8 cellular contexts compared by ENCODE assay signal in the genomic region with DNA sequence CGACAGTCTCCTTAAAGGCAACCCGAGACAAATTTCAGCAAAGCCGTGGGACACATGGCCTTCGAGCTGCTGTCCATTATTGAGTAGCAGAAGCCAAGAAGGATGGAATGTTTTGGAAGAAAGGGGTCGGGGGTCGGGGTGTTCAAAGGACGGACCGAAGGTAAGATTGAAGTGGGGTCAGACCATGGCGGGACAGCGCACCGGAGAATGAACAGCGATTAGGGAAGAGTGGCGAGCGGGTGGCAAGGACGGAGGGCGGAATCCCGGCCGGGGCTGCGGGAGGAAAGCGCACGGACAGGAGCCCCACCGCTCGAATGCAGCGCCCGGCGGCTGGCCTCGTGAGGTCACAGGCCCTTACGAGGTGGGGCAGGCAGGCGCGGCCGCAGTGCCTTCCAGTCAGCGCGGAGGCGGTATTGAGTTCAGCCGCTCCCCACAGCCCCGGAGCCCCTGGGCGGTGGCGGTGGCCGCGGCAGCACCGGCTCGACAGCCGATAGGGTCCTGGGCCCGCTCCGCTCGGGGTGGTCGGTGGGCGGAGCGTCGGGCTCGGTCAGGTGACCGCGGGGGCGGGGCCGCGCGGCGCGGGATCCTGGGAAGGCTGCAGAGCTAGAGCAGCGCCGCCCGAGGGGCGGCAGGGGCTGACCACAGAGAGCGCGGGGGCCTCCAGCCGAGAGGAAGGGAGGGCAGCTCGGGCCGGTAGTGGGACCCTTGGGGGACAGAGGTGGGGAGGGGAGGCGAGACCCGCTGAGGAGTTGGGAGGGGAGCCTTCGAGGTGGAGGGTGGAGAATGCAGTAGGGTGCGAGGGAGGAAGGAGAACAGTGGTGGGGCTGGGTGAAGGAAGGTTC. TPM values are rescaled to one million over a fixed set of nuclear protein-coding genes. Genes with fewer than 3 reads are reported as not detected.
A peak's percentile ranks its signal among the peaks of the same experiment; 100 is the strongest.
DNase-seq lines count a peak whose midpoint lies in the region; TF ChIP-seq lines count a peak whose summit lies in the region.

A gene with protein sequence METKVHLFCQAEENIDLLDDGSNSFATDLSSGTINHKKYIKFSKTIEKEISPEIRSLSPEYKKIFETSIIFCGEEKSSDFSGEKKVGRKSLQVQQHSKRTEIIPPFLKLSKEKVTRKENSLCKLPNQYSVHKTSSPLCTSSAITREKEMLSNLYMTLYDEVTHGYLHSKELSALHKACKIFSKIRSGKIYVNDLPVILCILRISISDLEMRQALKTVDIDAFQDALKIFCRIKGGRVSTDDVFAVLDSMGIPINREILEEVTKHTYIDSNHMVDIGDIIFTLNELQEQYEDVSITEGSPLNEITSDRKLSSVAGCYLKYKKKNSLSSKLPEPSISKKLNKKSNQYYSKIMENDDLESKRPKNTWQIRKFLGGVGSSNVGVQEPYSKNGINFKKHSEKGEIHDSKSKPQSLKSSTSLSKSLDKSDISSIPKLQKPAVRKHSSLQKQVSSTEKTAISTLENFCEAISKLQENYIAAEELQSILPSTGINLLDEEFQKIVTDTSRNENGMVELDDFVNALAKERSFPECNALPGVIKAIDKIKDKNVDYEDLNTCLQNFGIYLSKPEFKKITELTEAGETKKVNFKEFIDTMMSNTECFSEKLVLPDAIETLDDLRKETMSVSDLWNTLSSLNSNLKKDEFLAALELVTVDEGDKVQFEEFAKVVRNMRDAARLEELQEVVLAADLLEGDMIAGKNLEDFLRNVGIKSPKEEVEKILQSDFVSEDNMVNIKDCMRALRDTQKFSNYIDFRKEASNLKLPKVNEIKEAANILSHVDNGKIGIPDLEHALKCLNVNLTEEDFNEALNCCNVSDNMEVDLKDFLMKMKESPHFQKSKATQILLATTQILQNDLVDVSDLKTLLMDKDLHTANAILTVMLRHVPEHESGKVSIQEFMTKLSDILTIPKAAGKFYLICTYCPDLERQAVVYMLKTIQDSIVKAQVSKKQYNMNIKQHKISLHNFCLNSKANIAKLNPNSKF (plus strand): TSS at position 574 of the 842 bp plus-strand sequence. CDS start 4,399 bp downstream, outside the sequence.

- no peak within 1 kb of the TSS for H3T11ph ChIP-seq in H9 (ENCODE audit: low read length)

- peak within 1 kb of the TSS; percentile 60 to 92 (median 84); a peak in 5 of 7 replicates for H3K27ac Mint-ChIP-seq in H9
- H3K27ac Mint-ChIP-seq in activated naive CD4-positive, alpha-beta T cell treated with anti-CD3 and anti-CD28 coated beads, Interleukin-2, amount 10 ng/mL, durations not matched to agents 7 days and 5 days, result peak within 1 kb of the TSS; percentile 93

- no CpG with 5 or more reads among the region's 72 CpGs for WGBS in H9 (ENCODE audit: extremely low coverage, insufficient read length, low lambda C conversion rate)

- H3K4me3 ChIP-seq in MG63, result peak within 1 kb of the TSS; percentile 67

- no peaks in the 10 kb centered on the region for H3K27me3 ChIP-seq in H9 (ENCODE audit: insufficient read depth, low read length)
- H3K27me3 ChIP-seq in MG63, result no peaks in the 10 kb centered on the region

- H2BK5ac ChIP-seq in H9 (ENCODE audit: insufficient read length, low read length), result no peak within 1 kb of the TSS

- H3K79me2 ChIP-seq in H9 (ENCODE audit: insufficient read depth, low read length), result no peaks in the 10 kb centered on the region

- H4K5ac ChIP-seq in H9 (ENCODE audit: insufficient read length, low read depth, low read length), result peak within 1 kb of the TSS; percentile 43

- CTCF ChIA-PET in activated naive CD4-positive, alpha-beta T cell treated with anti-CD3 and anti-CD28 coated beads, Interleukin-2, amount 10 ng/mL, durations not matched to agents 7 days and 5 days (lab: Charles Lee), result interaction anchor here (0.7 kb wide), 1 partner anchor 9 kb away, joined by 3 read pairs; no protein-coding TSS in a partner anchor

- H2BK15ac ChIP-seq in H9 (ENCODE audit: low read depth, low read length), result no peak within 1 kb of the TSS

- H3K23me2 ChIP-seq in H9 (ENCODE audit: insufficient read length, low read depth, low read length, poor library complexity, severe bottlenecking), result peaks cover 15% of the 10 kb centered on the region

- no peaks in the 10 kb centered on the region for H3K36me3 ChIP-seq in MG63

- H4K91ac ChIP-seq in H9 (ENCODE audit: insufficient read length, low read depth, low read length), result no peak within 1 kb of the TSS

- H3K4me2 ChIP-seq in H9 (ENCODE audit: insufficient read depth, insufficient read length, low read length), result peak within 1 kb of the TSS; percentile 72

- no peaks in the 10 kb centered on the region for H3K4me1 ChIP-seq in H9 (ENCODE audit: insufficient read depth, low read length)

- H4K20me1 ChIP-seq in H9 (ENCODE audit: control insufficient read depth, insufficient read depth, insufficient read length), result no peaks in the 10 kb centered on the region

- H3K36me3 Mint-ChIP-seq in H9 (ENCODE audit: insufficient read depth in 1 of 3, low read depth in 3 of 3), result peaks cover 6 to 12% (median 7%) of the 10 kb centered on the region in 3 experiments
- peaks cover 3% of the 10 kb centered on the region for H3K36me3 Mint-ChIP-seq in activated naive CD4-positive, alpha-beta T cell treated with anti-CD3 and anti-CD28 coated beads, Interleukin-2, amount 10 ng/mL, durations not matched to agents 7 days and 5 days

- peaks cover 14% of the 10 kb centered on the region in 2 experiments for H3K9me3 Mint-ChIP-seq in H9
- no peaks in the 10 kb centered on the region for H3K9me3 Mint-ChIP-seq in activated naive CD4-positive, alpha-beta T cell treated with anti-CD3 and anti-CD28 coated beads, Interleukin-2, amount 10 ng/mL, durations not matched to agents 7 days and 5 days

- H3K9me3 ChIP-seq in H9 (ENCODE audit: control insufficient read depth, low read depth, low read length), result no peaks in the 10 kb centered on the region
- H3K9me3 ChIP-seq in MG63, result peaks cover 12% of the 10 kb centered on the region

- H3K18ac ChIP-seq in H9 (ENCODE audit: insufficient read length, low read depth, low read length), result peak within 1 kb of the TSS; percentile 93

- H3K9ac ChIP-seq in H9 (ENCODE audit: extremely low read depth, insufficient read length, low read length), result peak within 1 kb of the TSS; percentile 69

- H2BK12ac ChIP-seq in H9 (ENCODE audit: insufficient read length, low read depth, low read length), result peak within 1 kb of the TSS; percentile 7

- H3K79me1 ChIP-seq in H9 (ENCODE audit: insufficient read depth, low read depth, low read length, poor library complexity, severe bottlenecking), result no peaks in the 10 kb centered on the region

- no peak within 1 kb of the TSS for H3K56ac ChIP-seq in H9 (ENCODE audit: insufficient read length, low read depth, low read length)

- in situ Hi-C loops in SK-MEL-5 (cut with HindIII; ENCODE audit: low pct_unique_long_range_greater_than_20kb, low sequenced_read_pairs), result no loop called here

- H2BK20ac ChIP-seq in H9 (ENCODE audit: low read depth, low read length, poor library complexity, severe bottlenecking), result no peak within 1 kb of the TSS

- H3K14ac ChIP-seq in H9 (ENCODE audit: insufficient read depth, low read length), result peak within 1 kb of the TSS; percentile 84; the same call in 1 of the 2 replicates

- no peak within 1 kb of the TSS for H2AK5ac ChIP-seq in H9 (ENCODE audit: insufficient read length, low read length)

- TF ChIP-seq CTCF in H9 (conservative IDR thresholded peaks at IDR 0.05), result peak; percentile 51

- no peak within 1 kb of the TSS for H2BK120ac ChIP-seq in H9 (ENCODE audit: low read depth, low read length, poor library complexity, severe bottlenecking)

- H3K4me1 Mint-ChIP-seq in H9, result peaks cover 8 to 16% of the 10 kb centered on the region in 2 experiments
- peaks cover 25% of the 10 kb centered on the region for H3K4me1 Mint-ChIP-seq in activated naive CD4-positive, alpha-beta T cell treated with anti-CD3 and anti-CD28 coated beads, Interleukin-2, amount 10 ng/mL, durations not matched to agents 7 days and 5 days

- peak within 1 kb of the TSS; percentile 42 for H2AFZ ChIP-seq in H9 (ENCODE audit: low read length)

- DNase-seq in GM03348 (ENCODE audit: low spot score) (peak; percentile 96), H9 (peak; percentile 98), MG63 (peak; percentile 96), SK-MEL-5 (ENCODE audit: low read depth, low spot score) (peak; percentile 78), globus pallidus (ENCODE audit: low spot score) (peak; percentile 52), occipital lobe (lab: John Stamatoyannopoulos, UW) (peak; percentile 26)
- DNase-seq in activated naive CD4-positive, alpha-beta T cell treated with anti-CD3 and anti-CD28 coated beads, Interleukin-2, amount 10 ng/mL, durations not matched to agents 7 days and 5 days, result peak; percentile 85

- H4K8ac ChIP-seq in H9 (replicated peaks; ENCODE audit: insufficient read length, low read depth, low read length), result no peak within 1 kb of the TSS

- H3K27ac ChIP-seq in H9 (ENCODE audit: insufficient read length, low read depth, low read length), result peak within 1 kb of the TSS; percentile 21
- H3K27ac ChIP-seq in temporal lobe (ENCODE audit: low read depth, low read length), result peak within 1 kb of the TSS; percentile 85

- no peak within 1 kb of the TSS for H3K23ac ChIP-seq in H9 (ENCODE audit: insufficient read length, low read depth, low read length)

- H3K4ac ChIP-seq in H9 (ENCODE audit: low read depth, low read length), result no peak within 1 kb of the TSS

- H3K27me3 Mint-ChIP-seq in H9 (ENCODE audit: low read depth), result peaks cover 39% of the 10 kb centered on the region
- H3K27me3 Mint-ChIP-seq in activated naive CD4-positive, alpha-beta T cell treated with anti-CD3 and anti-CD28 coated beads, Interleukin-2, amount 10 ng/mL, durations not matched to agents 7 days and 5 days, result peaks cover 47% of the 10 kb centered on the region

- H3K4me3 Mint-ChIP-seq in H9, result peak within 1 kb of the TSS; percentile 78 to 89
- peak within 1 kb of the TSS; percentile 99 for H3K4me3 Mint-ChIP-seq in activated naive CD4-positive, alpha-beta T cell treated with anti-CD3 and anti-CD28 coated beads, Interleukin-2, amount 10 ng/mL, durations not matched to agents 7 days and 5 days

RNA-seq across cellular contexts. Expression of the gene that starts here (rescaled TPM):
- 1.6 and 3.1 TPM in 2 replicates for total RNA-seq in H9 (2021)
- 0.05 and 0.30 TPM in 2 replicates for total RNA-seq in MG63 (2014; rRNA removed; shearing (Covaris generic); ENCODE audit: low replicate concordance)
- total RNA-seq in SK-MEL-5 (2014; rRNA removed; shearing (Covaris generic)), result 1.8 and 2.7 TPM in 2 replicates
- 0.33 and 0.49 TPM in 2 replicates for polyA plus RNA-seq in SK-MEL-5 (2015; cell fraction: cytosol; rRNA removed)
- polyA plus RNA-seq in SK-MEL-5 (2015; cell fraction: nucleus; rRNA removed), result 4.9 and 17.6 TPM in 2 replicates
- 16.8 TPM for total RNA-seq in occipital lobe
- total RNA-seq in temporal lobe, result 17.0 TPM

Comparison
In these comparisons a context has a peak if more than half of its experiments do, and no peak if none do; other contexts are left out.
1. Peak in every context shown above with its lines: DNase-seq, H3K4me3 ChIP-seq and H3K27ac ChIP-seq.
2. Peak in DNase-seq and H3K4me3 ChIP-seq in MG63; RNA of the gene not detected or under 1 TPM.
3. DNase-seq: peak in every context shown above with its lines; median percentile 98 in H9; 96 in GM03348; 96 in MG63; 85 in activated naive CD4-positive, alpha-beta T cell treated with anti-CD3 and anti-CD28 coated beads, Interleukin-2, amount 10 ng/mL, durations not matched to agents 7 days and 5 days; 78 in SK-MEL-5; 52 in globus pallidus; 26 in occipital lobe.